In genomic region chr2:230737791-230738226, GRCh38 we compare ENCODE assay signal across 11 cellular contexts. TPM values are rescaled to one million over a fixed set of nuclear protein-coding genes. Genes with fewer than 3 reads are reported as not detected.
DNase-seq lines count a peak whose midpoint lies in the region; ATAC-seq and TF ChIP-seq lines count a peak whose summit lies in the region.
"Had no signal": no experiment of that assay in that cellular context is flagged by ENCODE, and none has a peak within 500 bp of the region (broad histone marks: within the 10 kb centered on the region; RNA-seq: fewer than 3 reads in every experiment).

No MANE protein-coding gene starts in this region.

- H3K4me1 Mint-ChIP-seq in T-helper 2 cell treated with Interferon-gamma antibody and Interleukin-4, amounts not matched to agents 5 μg/mL and 100 μg/mL, for 36 hours (ENCODE audit: low read depth), result peaks cover 61% of the 10 kb centered on the region
- peaks cover 70% of the 10 kb centered on the region for H3K4me1 Mint-ChIP-seq in activated CD4-positive, alpha-beta memory T cell treated with anti-CD3 and anti-CD28 coated beads, Interleukin-2, amount 10 ng/mL, durations not matched to agents 7 days and 5 days
- H3K4me1 Mint-ChIP-seq in stimulated activated effector memory CD8-positive, alpha-beta T cell treated with anti-CD3 and anti-CD28 coated beads, Interleukin-12 subunit alpha, Interleukin-12 subunit beta, amount 100 ng/mL, for 72 hours, result peaks cover 73% of the 10 kb centered on the region

- no peak for DNase-seq in T-helper 2 cell treated with Interferon-gamma antibody and Interleukin-4, amounts not matched to agents 5 μg/mL and 100 μg/mL, for 36 hours (ENCODE audit: low spot score)
- DNase-seq in T-helper 2 cell (no peak), kidney tubule cell (ENCODE audit: low spot score) (peak; percentile 69), WERI-Rb-1 (no peak)
- no peak for DNase-seq in activated CD4-positive, alpha-beta memory T cell treated with anti-CD3 and anti-CD28 coated beads, Interleukin-2, amount 10 ng/mL, durations not matched to agents 7 days and 5 days
- DNase-seq in stimulated activated effector memory CD8-positive, alpha-beta T cell treated with anti-CD3 and anti-CD28 coated beads, Interleukin-12 subunit alpha, Interleukin-12 subunit beta, amount 100 ng/mL, for 72 hours (ENCODE audit: low spot score in 2 of 2), result no peak
- DNase-seq in stimulated activated CD4-positive, alpha-beta T cell treated with anti-CD3 and anti-CD28 coated beads, Interleukin-4, amount 100 ng/mL, for 24 hours, result no peak
- DNase-seq: activated B cell treated with CpG ODN at 0.5 μM for 24 hours, NCI-H526 had no signal

- H3K4me3 ChIP-seq in WERI-Rb-1 (ENCODE audit: low read depth, low read length), result no peak overlapping the region
- H3K4me3 ChIP-seq: GM23248 had no signal

- H3K9me3 Mint-ChIP-seq in T-helper 2 cell treated with Interferon-gamma antibody and Interleukin-4, amounts not matched to agents 5 μg/mL and 100 μg/mL, for 36 hours, result no peaks in the 10 kb centered on the region
- no peaks in the 10 kb centered on the region for H3K9me3 Mint-ChIP-seq in activated CD4-positive, alpha-beta memory T cell treated with anti-CD3 and anti-CD28 coated beads, Interleukin-2, amount 10 ng/mL, durations not matched to agents 7 days and 5 days
- no peaks in the 10 kb centered on the region for H3K9me3 Mint-ChIP-seq in stimulated activated effector memory CD8-positive, alpha-beta T cell treated with anti-CD3 and anti-CD28 coated beads, Interleukin-12 subunit alpha, Interleukin-12 subunit beta, amount 100 ng/mL, for 72 hours
- H3K9me3 Mint-ChIP-seq: activated B cell treated with CpG ODN at 0.5 μM for 24 hours had no signal

- no peaks in the 10 kb centered on the region for H3K27me3 ChIP-seq in WERI-Rb-1 (ENCODE audit: insufficient read depth, low read depth, severe bottlenecking)

- no peaks in the 10 kb centered on the region for H3K9me3 ChIP-seq in WERI-Rb-1 (ENCODE audit: severe bottlenecking)

- no peak for ATAC-seq in stimulated activated effector memory CD8-positive, alpha-beta T cell treated with anti-CD3 and anti-CD28 coated beads, Interleukin-12 subunit alpha, Interleukin-12 subunit beta, amount 100 ng/mL, for 72 hours
- no peak for ATAC-seq in HG02759 (IDR thresholded peaks at IDR 0.05; ENCODE audit: unreplicated experiment)

- no peaks in the 10 kb centered on the region for H3K27me3 Mint-ChIP-seq in T-helper 2 cell treated with Interferon-gamma antibody and Interleukin-4, amounts not matched to agents 5 μg/mL and 100 μg/mL, for 36 hours (ENCODE audit: low read depth)
- no peaks in the 10 kb centered on the region for H3K27me3 Mint-ChIP-seq in activated CD4-positive, alpha-beta memory T cell treated with anti-CD3 and anti-CD28 coated beads, Interleukin-2, amount 10 ng/mL, durations not matched to agents 7 days and 5 days
- H3K27me3 Mint-ChIP-seq: activated B cell treated with CpG ODN at 0.5 μM for 24 hours had no signal

- peak overlapping the region; percentile 12 for H3K4me3 Mint-ChIP-seq in T-helper 2 cell treated with Interferon-gamma antibody and Interleukin-4, amounts not matched to agents 5 μg/mL and 100 μg/mL, for 36 hours
- no peak overlapping the region for H3K4me3 Mint-ChIP-seq in activated CD4-positive, alpha-beta memory T cell treated with anti-CD3 and anti-CD28 coated beads, Interleukin-2, amount 10 ng/mL, durations not matched to agents 7 days and 5 days
- H3K4me3 Mint-ChIP-seq in stimulated activated effector memory CD8-positive, alpha-beta T cell treated with anti-CD3 and anti-CD28 coated beads, Interleukin-12 subunit alpha, Interleukin-12 subunit beta, amount 100 ng/mL, for 72 hours, result no peak overlapping the region

- H3K36me3 ChIP-seq in WERI-Rb-1, result peaks cover 5% of the 10 kb centered on the region; the same call in 1 of the 2 replicates

- CTCF ChIA-PET in activated CD4-positive, alpha-beta memory T cell treated with anti-CD3 and anti-CD28 coated beads, Interleukin-2, amount 10 ng/mL, durations not matched to agents 7 days and 5 days (lab: Charles Lee), result no interaction called here

- H3K27ac Mint-ChIP-seq in T-helper 2 cell treated with Interferon-gamma antibody and Interleukin-4, amounts not matched to agents 5 μg/mL and 100 μg/mL, for 36 hours, result peak overlapping the region; percentile 41
- H3K27ac Mint-ChIP-seq in activated CD4-positive, alpha-beta memory T cell treated with anti-CD3 and anti-CD28 coated beads, Interleukin-2, amount 10 ng/mL, durations not matched to agents 7 days and 5 days, result peak overlapping the region; percentile 12
- peak overlapping the region; percentile 18 for H3K27ac Mint-ChIP-seq in stimulated activated effector memory CD8-positive, alpha-beta T cell treated with anti-CD3 and anti-CD28 coated beads, Interleukin-12 subunit alpha, Interleukin-12 subunit beta, amount 100 ng/mL, for 72 hours

- TF ChIP-seq CTCF in WERI-Rb-1 (IDR thresholded peaks at IDR 0.05; ENCODE audit: low read depth, low read length), result no peak

- peaks cover 50% of the 10 kb centered on the region for H3K36me3 Mint-ChIP-seq in T-helper 2 cell treated with Interferon-gamma antibody and Interleukin-4, amounts not matched to agents 5 μg/mL and 100 μg/mL, for 36 hours (ENCODE audit: low read depth)
- H3K36me3 Mint-ChIP-seq in activated CD4-positive, alpha-beta memory T cell treated with anti-CD3 and anti-CD28 coated beads, Interleukin-2, amount 10 ng/mL, durations not matched to agents 7 days and 5 days (ENCODE audit: low read depth), result peaks cover 62% of the 10 kb centered on the region
- peaks cover 68% of the 10 kb centered on the region for H3K36me3 Mint-ChIP-seq in stimulated activated effector memory CD8-positive, alpha-beta T cell treated with anti-CD3 and anti-CD28 coated beads, Interleukin-12 subunit alpha, Interleukin-12 subunit beta, amount 100 ng/mL, for 72 hours

- no peak overlapping the region for H3K27ac ChIP-seq in WERI-Rb-1
- H3K27ac ChIP-seq: GM23248 had no signal

- POLR2A ChIA-PET in activated CD4-positive, alpha-beta memory T cell treated with anti-CD3 and anti-CD28 coated beads, Interleukin-2, amount 10 ng/mL, durations not matched to agents 7 days and 5 days (lab: Charles Lee), result interaction anchor here (0.7 to 3.6 kb wide), 4 partner anchors 11 to 60 kb away, joined by 3 to 12 read pairs (median 5); no protein-coding TSS in a partner anchor

RNA-seq across cellular contexts. Expression of gene CAB39, which starts 25.2 kb away (rescaled TPM):
- 100 to 1,000 TPM; 156 to 161 TPM for total RNA-seq in activated CD4-positive, alpha-beta memory T cell treated with anti-CD3 and anti-CD28 coated beads, Interleukin-2, amount 10 ng/mL, durations not matched to agents 7 days and 5 days
